17 cellular contexts compared by ENCODE assay signal in genomic region chr20:61696181-61696735, GRCh38.
DNase-seq lines count a peak whose midpoint lies in the region; ATAC-seq, FAIRE-seq and TF ChIP-seq lines count a peak whose summit lies in the region.
"Had no signal": no experiment of that assay in that cellular context is flagged by ENCODE, and none has a peak within 500 bp of the region (broad histone marks: within the 10 kb centered on the region; RNA-seq: fewer than 3 reads in every experiment).

No MANE protein-coding gene starts in this region.

- intact Hi-C loops in Right ventricle myocardium inferior (cut with DNase I), result no loop called here
- intact Hi-C loops in heart right ventricle (cut with DNase I), result loop anchor here in 1 of 10 donors (10.0 kb wide), 1 partner anchor 61 kb away; no protein-coding TSS in a partner anchor
- intact Hi-C loops in HepG2 (cut with micrococcal nuclease; ENCODE audit: unreplicated experiment), result no loop called here

- H3K27me3 ChIP-seq in heart right ventricle (peaks cover 0 to 24% (median 4%) of the 10 kb centered on the region in 7 donors), HepG2 (ENCODE audit: control insufficient read depth in 1 of 2, insufficient read depth in 2 of 2, low read length in 2 of 2) (peaks cover 19 to 89% of the 10 kb centered on the region in 2 experiments), neural progenitor cell (no peaks in the 10 kb centered on the region)
- H3K27me3 ChIP-seq: BLaER1 had no signal

- no peak for ATAC-seq in Right ventricle myocardium inferior
- ATAC-seq in heart right ventricle, result no peak
- no peak for ATAC-seq in HepG2
- ATAC-seq in GM19035 (IDR thresholded peaks at IDR 0.05; ENCODE audit: unreplicated experiment), result no peak
- ATAC-seq: A549; CD8-positive, alpha-beta T cell had no signal

- no peaks in the 10 kb centered on the region for H3K27me3 Mint-ChIP-seq in neural progenitor cell (ENCODE audit: insufficient read depth, low read depth)

- CTCF ChIA-PET in HepG2 (lab: Yijun Ruan, JAX; ENCODE audit: low intra/inter-chr PET ratio, low total read pairs), result no interaction called here

- TF ChIP-seq POLR2A in HepG2 (IDR thresholded peaks at IDR 0.05; ENCODE audit: insufficient read depth in 1 of 2, low read depth in 2 of 2, low read length in 2 of 2), result no peak

- no TSS peak for BruUV-seq in HepG2 (replicated peaks; lab: Mats Ljungman, UMichigan)

- no peak for FAIRE-seq in HepG2 (lab: Jason Lieb, UNC)
- FAIRE-seq: A549, H1 had no signal

- DNase-seq in Right ventricle myocardium inferior (ENCODE audit: missing footprints) (peak; percentile 18), heart right ventricle (no peak), HepG2 (ENCODE audit: low spot score) (no peak), neural progenitor cell (ENCODE audit: low spot score) (no peak), NCI-H1105 treated with DMSO at 0.1 percent for 48 hours (lab: John Stamatoyannopoulos, UW) (no peak), NCI-H2081 treated with DMSO at 0.1 percent for 48 hours (lab: John Stamatoyannopoulos, UW) (no peak)
- DNase-seq: AML-193; Calu3; CD8-positive, alpha-beta T cell; DMS79 treated with DMSO at 0.1 percent for 48 hours; GF-D8; H9 had no signal

- H3K27ac ChIP-seq in heart right ventricle, result no peak overlapping the region
- no peak overlapping the region for H3K27ac ChIP-seq in HepG2 (ENCODE audit: extremely low read length, insufficient read depth, low read length)
- H3K27ac ChIP-seq in neural progenitor cell, result no peak overlapping the region
- H3K27ac ChIP-seq: 22Rv1, A549, BLaER1 had no signal

- H3K36me3 ChIP-seq in heart right ventricle, result no peaks in the 10 kb centered on the region
- no peaks in the 10 kb centered on the region for H3K36me3 ChIP-seq in HepG2 (replicated peaks in 1 of 2; ENCODE audit: control insufficient read depth in 1 of 2, insufficient read depth in 2 of 2, low read length in 2 of 2)
- H3K36me3 ChIP-seq in neural progenitor cell, result no peaks in the 10 kb centered on the region
- H3K36me3 ChIP-seq: BLaER1 had no signal

- H3K4me3 ChIP-seq in heart right ventricle, result no peak overlapping the region
- H3K4me3 ChIP-seq in HepG2 (replicated peaks in 1 of 3; ENCODE audit: insufficient read depth in 1 of 3, low read depth in 2 of 3, low read length in 3 of 3), result no peak overlapping the region
- H3K4me3 ChIP-seq in neural progenitor cell, result no peak overlapping the region
- H3K4me3 ChIP-seq: A549, BLaER1 had no signal

- TF ChIP-seq CTCF in heart right ventricle (IDR thresholded peaks at IDR 0.05), result no peak
- TF ChIP-seq CTCF in HepG2 (CRISPR knock-in tag; IDR thresholded peaks at IDR 0.05), result no peak
- no peak for TF ChIP-seq CTCF in neural progenitor cell (IDR thresholded peaks at IDR 0.05)

- no peak for TF ChIP-seq RAD21 in HepG2 (CRISPR knock-in tag; IDR thresholded peaks at IDR 0.05)

- H3K4me2 ChIP-seq in HepG2 (ENCODE audit: low read depth, low read length), result no peak overlapping the region
- H3K4me2 ChIP-seq in neural progenitor cell, result no peak overlapping the region
- H3K4me2 ChIP-seq: A549, BLaER1 had no signal

- 85 to 86% methylated on average over 10 of the region's 10 CpGs for WGBS in heart right ventricle, 2 donors
- WGBS in HepG2 (ENCODE audit: low lambda C conversion rate), result 19% methylated on average over 10 of the region's 10 CpGs

- H3K36me3 Mint-ChIP-seq in neural progenitor cell, result peaks cover 2% of the 10 kb centered on the region
- H3K36me3 Mint-ChIP-seq: CD8-positive, alpha-beta T cell had no signal

- POLR2A ChIA-PET in HepG2 (lab: Yijun Ruan, JAX), result no interaction called here

- TF ChIP-seq EP300 in HepG2 (IDR thresholded peaks at IDR 0.05; ENCODE audit: low read depth in 2 of 2, low read length in 2 of 2) (no peak), HepG2 (CRISPR knock-in tag; IDR thresholded peaks at IDR 0.05; ENCODE audit: borderline replicate concordance) (no peak)

- peaks cover 17% of the 10 kb centered on the region for H3K4me1 Mint-ChIP-seq in neural progenitor cell
- H3K4me1 Mint-ChIP-seq: H9 had no signal

- in situ Hi-C loops in HepG2 (cut with HindIII; ENCODE audit: extremely low pct_ligation_motif_present, low pct_unique_long_range_greater_than_20kb), result no loop called here

- H2AFZ ChIP-seq in HepG2 (ENCODE audit: low read length) (no peak overlapping the region), neural progenitor cell (replicated peaks) (no peak overlapping the region)

- H3K4me1 ChIP-seq in heart right ventricle (no peaks in the 10 kb centered on the region), HepG2 (ENCODE audit: insufficient read depth, low read length) (no peaks in the 10 kb centered on the region), neural progenitor cell (no peaks in the 10 kb centered on the region)
- H3K4me1 ChIP-seq: A549 had no signal

- H3K4me3 Mint-ChIP-seq in neural progenitor cell, result no peak overlapping the region
- H3K4me3 Mint-ChIP-seq: CD8-positive, alpha-beta T cell; H9 had no signal

- no peaks in the 10 kb centered on the region for H3F3A ChIP-seq in neural progenitor cell (ENCODE audit: low read depth)

- H3K9ac ChIP-seq in HepG2 (ENCODE audit: insufficient read depth, low read depth, low read length), result no peak overlapping the region
- no peak overlapping the region for H3K9ac ChIP-seq in neural progenitor cell
- H3K9ac ChIP-seq: BLaER1 had no signal

- H3K79me2 ChIP-seq in HepG2 (ENCODE audit: insufficient read depth, low read length) (no peaks in the 10 kb centered on the region), neural progenitor cell (ENCODE audit: low read depth) (no peaks in the 10 kb centered on the region)

- H3K9me3 Mint-ChIP-seq in neural progenitor cell, result no peaks in the 10 kb centered on the region
- H3K9me3 Mint-ChIP-seq: CD8-positive, alpha-beta T cell had no signal

- peak overlapping the region; percentile 50 for H3K27ac Mint-ChIP-seq in neural progenitor cell
- H3K27ac Mint-ChIP-seq: CD8-positive, alpha-beta T cell; H9 had no signal

- H3K9me3 ChIP-seq in heart right ventricle, result no peaks in the 10 kb centered on the region
- no peaks in the 10 kb centered on the region for H3K9me3 ChIP-seq in HepG2 (ENCODE audit: low read length)
- H3K9me3 ChIP-seq in neural progenitor cell (ENCODE audit: low read depth), result no peaks in the 10 kb centered on the region
- H3K9me3 ChIP-seq: A549, BLaER1 had no signal

- H4K20me1 ChIP-seq in HepG2 (ENCODE audit: insufficient read depth, low read length) (no peaks in the 10 kb centered on the region), neural progenitor cell (ENCODE audit: low read depth) (no peaks in the 10 kb centered on the region)
- H4K20me1 ChIP-seq: BLaER1 had no signal

TF ChIP-seq in HepG2, 621 proteins besides CTCF, POLR2A, EP300 and RAD21:
- TF ChIP-seq SP2 (CRISPR knock-in tag; IDR thresholded peaks at IDR 0.05) (no peak), SP5 (CRISPR knock-in tag; IDR thresholded peaks at IDR 0.05; ENCODE audit: borderline replicate concordance, low read depth) (no peak), ZIK1 (CRISPR knock-in tag; IDR thresholded peaks at IDR 0.05; ENCODE audit: borderline replicate concordance, low read depth) (no peak), HES4 (CRISPR knock-in tag; IDR thresholded peaks at IDR 0.05; ENCODE audit: borderline replicate concordance) (peak; percentile 25; the same call in 1 of the 2 replicates), ZNF503 (CRISPR knock-in tag; IDR thresholded peaks at IDR 0.05) (no peak), ZSCAN12 (CRISPR knock-in tag; IDR thresholded peaks at IDR 0.05) (no peak), ZNF724P (CRISPR knock-in tag; IDR thresholded peaks at IDR 0.05; ENCODE audit: borderline replicate concordance) (no peak), ZNF576 (CRISPR knock-in tag; IDR thresholded peaks at IDR 0.05) (no peak)
